Comparison of ENCODE assay signal across 22 cellular contexts in genomic region chr11:100635194-100635593, GRCh38. TPM values are rescaled to one million over a fixed set of nuclear protein-coding genes. Genes with fewer than 3 reads are reported as not detected.
DNase-seq lines count a peak whose midpoint lies in the region; ATAC-seq, FAIRE-seq and TF ChIP-seq lines count a peak whose summit lies in the region.
"Had no signal": no experiment of that assay in that cellular context is flagged by ENCODE, and none has a peak within 500 bp of the region (broad histone marks: within the 10 kb centered on the region; RNA-seq: fewer than 3 reads in every experiment).

No MANE protein-coding gene starts in this region.

- no peak overlapping the region for H2BK12ac ChIP-seq in neuronal stem cell (ENCODE audit: low read length)

- WGBS in K562 (ENCODE audit: insufficient coverage, low coverage, missing lambda C conversion rate), result 3% methylated on average over 3 of the region's 3 CpGs
- no CpG with 5 or more reads among the region's 3 CpGs for WGBS in neuronal stem cell (ENCODE audit: extremely low coverage in 2 of 2, insufficient read length in 2 of 2, insufficient replicate concordance in 1 of 2), 2 donors

- H2AFZ ChIP-seq in K562 (ENCODE audit: low read depth, low read length) (peak overlapping the region; percentile 61), neuronal stem cell (ENCODE audit: low read length) (no peak overlapping the region)

- H3K27ac ChIP-seq in K562 (ENCODE audit: extremely low read depth, low read depth, low read length), result peak overlapping the region; percentile 6; the same call in 1 of the 3 replicates
- H3K27ac ChIP-seq in neuronal stem cell (replicated peaks; ENCODE audit: low read length), result no peak overlapping the region
- H3K27ac ChIP-seq in coronary artery, result no peak overlapping the region
- H3K27ac ChIP-seq: 22Rv1; BLaER1 treated with 17β-estradiol and CSF1 and Interleukin-3, amounts not matched to agents 10 nM and 100 nM; SJSA1 had no signal

- H3K4me1 ChIP-seq in K562 (replicated peaks in 1 of 2; ENCODE audit: control insufficient read depth in 2 of 2, insufficient read depth in 2 of 2, low read length in 2 of 2) (peaks cover 0 to 14% of the 10 kb centered on the region in 2 experiments; a peak in 3 of 5 replicates), neuronal stem cell (ENCODE audit: control insufficient read depth in 2 of 2, insufficient read depth in 1 of 2, low read depth in 1 of 2, low read length in 2 of 2) (peaks cover 3 to 4% of the 10 kb centered on the region in 2 donors)
- H3K4me1 ChIP-seq: BLaER1 treated with 17β-estradiol and CSF1 and Interleukin-3, amounts not matched to agents 10 nM and 100 nM; Caco-2 had no signal

- no peak overlapping the region for H2BK15ac ChIP-seq in neuronal stem cell (ENCODE audit: low read length)

- in situ Hi-C loops in K562 (cut with MboI), result no loop called here

- H4K20me1 ChIP-seq in K562 (replicated peaks; ENCODE audit: control insufficient read depth, insufficient read depth, low read length), result no peaks in the 10 kb centered on the region
- H4K20me1 ChIP-seq: BLaER1 treated with 17β-estradiol and CSF1 and Interleukin-3, amounts not matched to agents 10 nM and 100 nM had no signal

- H3K4me3 ChIP-seq in K562 (no peak overlapping the region), neuronal stem cell (ENCODE audit: low read length in 2 of 2) (no peak overlapping the region), coronary artery (no peak overlapping the region)
- H3K4me3 ChIP-seq: BLaER1 treated with 17β-estradiol and CSF1 and Interleukin-3, amounts not matched to agents 10 nM and 100 nM; Peyer's patch; SJSA1 had no signal

- H2BK5ac ChIP-seq in neuronal stem cell (ENCODE audit: low read length), result no peak overlapping the region

- intact Hi-C loops in K562 (cut with micrococcal nuclease), result no loop called here

- no peak for TF ChIP-seq RAD21 in K562 (CRISPR knock-in tag; conservative IDR thresholded peaks at IDR 0.05 in 1 of 2, IDR thresholded peaks at IDR 0.05 in 1 of 2)

- H3K36me3 ChIP-seq in K562 (ENCODE audit: control insufficient read depth, insufficient read depth, low read length) (no peaks in the 10 kb centered on the region), neuronal stem cell (replicated peaks in 1 of 2; ENCODE audit: control insufficient read depth in 2 of 2, insufficient read depth in 2 of 2, low read length in 2 of 2) (no peaks in the 10 kb centered on the region)
- H3K36me3 ChIP-seq: BLaER1 treated with 17β-estradiol and CSF1 and Interleukin-3, amounts not matched to agents 10 nM and 100 nM; Peyer's patch; SJSA1 had no signal

- no TSS peak for BruUV-seq in K562 (replicated peaks; lab: Mats Ljungman, UMichigan)

- peak; percentile 27 for ATAC-seq in K562

- H4K91ac ChIP-seq in neuronal stem cell (ENCODE audit: low read depth, low read length, poor library complexity), result no peak overlapping the region

- H3K4me2 ChIP-seq in K562 (ENCODE audit: insufficient read depth, low read length) (peak overlapping the region; percentile 6; the same call in 1 of the 2 replicates), neuronal stem cell (ENCODE audit: insufficient read depth, low read length, poor library complexity, severe bottlenecking) (no peak overlapping the region)
- H3K4me2 ChIP-seq: BLaER1 treated with 17β-estradiol and CSF1 and Interleukin-3, amounts not matched to agents 10 nM and 100 nM had no signal

- no peak for TF ChIP-seq EP300 in K562 (IDR thresholded peaks at IDR 0.05; ENCODE audit: low read length)

- H3K14ac ChIP-seq in neuronal stem cell (ENCODE audit: low read length), result no peak overlapping the region

- no peaks in the 10 kb centered on the region for H3K27me3 ChIP-seq in K562 (ENCODE audit: control insufficient read depth in 2 of 2, insufficient read depth in 2 of 2, low read length in 2 of 2)
- H3K27me3 ChIP-seq in neuronal stem cell (ENCODE audit: control insufficient read depth in 3 of 3, insufficient read depth in 3 of 3, low read depth in 1 of 3, low read length in 3 of 3), result no peaks in the 10 kb centered on the region
- H3K27me3 ChIP-seq: BLaER1 treated with 17β-estradiol and CSF1 and Interleukin-3, amounts not matched to agents 10 nM and 100 nM; Peyer's patch; SJSA1 had no signal

- no peak for TF ChIP-seq POLR2A in K562 (conservative IDR thresholded peaks at IDR 0.05)

- no peak for TF ChIP-seq CTCF in K562 (IDR thresholded peaks at IDR 0.05 in 2 of 3, conservative IDR thresholded peaks at IDR 0.05 in 1 of 3; ENCODE audit: insufficient read depth in 2 of 3, low read depth in 1 of 3, low read length in 3 of 3)
- TF ChIP-seq CTCF in coronary artery (IDR thresholded peaks at IDR 0.05), result no peak

- H3K4ac ChIP-seq in neuronal stem cell (ENCODE audit: low read length), result no peak overlapping the region

- H3K18ac ChIP-seq in neuronal stem cell (ENCODE audit: low read length), result peak overlapping the region; percentile 9

- H3K23ac ChIP-seq in neuronal stem cell (ENCODE audit: low read depth, low read length, poor library complexity), result no peak overlapping the region

- H3K9me3 ChIP-seq in K562 (replicated peaks; ENCODE audit: control insufficient read depth, insufficient read depth, low read depth, low read length) (no peaks in the 10 kb centered on the region), neuronal stem cell (replicated peaks in 1 of 2; ENCODE audit: control insufficient read depth in 2 of 2, insufficient read depth in 1 of 2, low read depth in 1 of 2, low read length in 2 of 2) (no peaks in the 10 kb centered on the region)
- H3K9me3 ChIP-seq: BLaER1 treated with 17β-estradiol and CSF1 and Interleukin-3, amounts not matched to agents 10 nM and 100 nM; Caco-2; Peyer's patch; SJSA1 had no signal

- FAIRE-seq in K562 (lab: Jason Lieb, UNC), result peak; percentile 42
- FAIRE-seq: GM12891 had no signal

- CTCF ChIA-PET in K562 (lab: Yijun Ruan, JAX; ENCODE audit: low intra/inter-chr PET ratio), result no interaction called here

- H2BK120ac ChIP-seq in neuronal stem cell (ENCODE audit: low read depth, low read length), result no peak overlapping the region

- no peak overlapping the region for H4K8ac ChIP-seq in neuronal stem cell (ENCODE audit: low read depth, low read length)

- H3K9ac ChIP-seq in K562 (ENCODE audit: insufficient read depth in 1 of 2, low read depth in 2 of 2, low read length in 2 of 2) (no peak overlapping the region), neuronal stem cell (ENCODE audit: low read depth, low read length, poor library complexity) (no peak overlapping the region)
- H3K9ac ChIP-seq: BLaER1 treated with 17β-estradiol and CSF1 and Interleukin-3, amounts not matched to agents 10 nM and 100 nM had no signal

- no peak overlapping the region for H2AK5ac ChIP-seq in neuronal stem cell (ENCODE audit: low read depth, low read length)

- DNase-seq in DMS 273 (lab: John Stamatoyannopoulos, UW; ENCODE audit: unreplicated experiment) (peak; percentile 43), DMS 273 treated with DMSO at 0.1 percent for 48 hours (lab: John Stamatoyannopoulos, UW) (no peak), NCI-H82 (lab: John Stamatoyannopoulos, UW) (peak; percentile 82), K562 (ENCODE audit: extremely low read depth in 1 of 4, low spot score in 3 of 4) (no peak), neuronal stem cell (ENCODE audit: low spot score) (no peak), SW480 (ENCODE audit: low spot score) (no peak), retina (no peak), coronary artery (ENCODE audit: low spot score) (no peak)
- DNase-seq: Caco-2; CD4-positive, alpha-beta memory T cell; DMS153; HCEC 1CT; Kasumi-1; NCI-H1694 treated with DMSO at 0.1 percent for 48 hours; NCI-H2081 treated with DMSO at 0.1 percent for 48 hours; NCI-H446 treated with DMSO at 0.1 percent for 48 hours; Peyer's patch had no signal

- POLR2A ChIA-PET in K562 (lab: Yijun Ruan, JAX), result no interaction called here

- H3K9me1 ChIP-seq in K562 (ENCODE audit: control insufficient read depth, insufficient read depth, low read length), result no peaks in the 10 kb centered on the region

- H3K79me2 ChIP-seq in K562 (ENCODE audit: control insufficient read depth, insufficient read depth, low read length), result no peaks in the 10 kb centered on the region

- H3K79me1 ChIP-seq in neuronal stem cell (ENCODE audit: low read depth, low read length), result no peaks in the 10 kb centered on the region

RNA-seq across cellular contexts. Expression of gene ARHGAP42, which starts 51.9 kb away (rescaled TPM):
- 6.6 and 12.8 TPM in 2 replicates for total RNA-seq in K562 (2011; cell fraction: chromatin; rRNA removed; ENCODE audit: low replicate concordance)
- total RNA-seq in K562 (2011; cell fraction: nucleolus; rRNA removed), result 1.2 and 1.6 TPM in 2 replicates
- total RNA-seq in K562 (2011; cell fraction: nucleoplasm; rRNA removed), result 4.5 and 6.3 TPM in 2 replicates
- total RNA-seq in K562 (2014; rRNA removed) (1.2 and 2.4 TPM in 2 replicates), K562 (2014; rRNA removed; fragmentation: Illumina TruSeq; extraction: Trizol) (3.8 and 5.2 TPM in 2 replicates), K562 (2015; rRNA removed; fragmentation: Illumina TruSeq; extraction: Trizol) (3.3 and 3.6 TPM in 2 replicates), K562 (2021) (2.2 and 2.9 TPM in 2 replicates)
- polyA plus RNA-seq in K562 (2011; rRNA removed) (1.7 and 6.1 TPM in 2 replicates), K562 (2014; fragmentation: Illumina TruSeq; extraction: Trizol) (1.9 and 2.6 TPM in 2 replicates), K562 (2014; fragmentation: Nextera tagmentation; extraction: Ambion mirVana) (1 to 10 TPM in 1 of 2 experiments, under 1 TPM in 1; 0.95 to 1.2 TPM), K562 (2014; rRNA removed) (1.4 and 1.6 TPM in 2 replicates)
- polyA plus RNA-seq in K562 (2011; cell fraction: cytosol; rRNA removed), result 1.1 and 2.1 TPM in 2 replicates
- polyA plus RNA-seq in K562 (2011; cell fraction: nucleus; rRNA removed), result 1.7 and 4.8 TPM in 2 replicates
- 1.1 and 1.4 TPM in 2 replicates for polyA plus RNA-seq in K562 (2012)
- 4.2 and 13.5 TPM in 2 replicates for polyA minus RNA-seq in K562 (2011; rRNA and poly(A)+ RNA removed)
- polyA minus RNA-seq in K562 (2011; cell fraction: cytosol; rRNA and poly(A)+ RNA removed), result 0.46 and 6.7 TPM in 2 replicates
- polyA minus RNA-seq in K562 (2011; cell fraction: nucleus; rRNA and poly(A)+ RNA removed), result 3.7 and 5.1 TPM in 2 replicates
- polyA plus RNA-seq in neuronal stem cell (2013, experiment 1 of 2), result 8.1 TPM
- 8.0 TPM for polyA plus RNA-seq in neuronal stem cell (2013, experiment 2 of 2)
- total RNA-seq: CD4-positive, alpha-beta memory T cell; G401 had no signal
- polyA plus RNA-seq: CD4-positive, alpha-beta memory T cell had no signal

Comparison
In these comparisons a context has a peak if more than half of its experiments do, and no peak if none do; other contexts are left out.
1. DNase-seq: peak in DMS 273 (single experiment) and NCI-H82 (single experiment); none in DMS 273 treated with DMSO at 0.1 percent for 48 hours (single experiment), K562 (0 of 4), neuronal stem cell (single experiment), SW480 (single experiment), retina (single experiment) and coronary artery (single experiment).